ENCODE assay signal across 19 cellular contexts in genomic region chr17:34161600-34161999, GRCh38.
DNase-seq lines count a peak whose midpoint lies in the region; ATAC-seq, FAIRE-seq and TF ChIP-seq lines count a peak whose summit lies in the region.
"Had no signal": no experiment of that assay in that cellular context is flagged by ENCODE, and none has a peak within 500 bp of the region (broad histone marks: within the 10 kb centered on the region; RNA-seq: fewer than 3 reads in every experiment).

No MANE protein-coding gene starts in this region.

- H3K27ac ChIP-seq in A549 (no peak overlapping the region), H1 (ENCODE audit: low read depth, low read length) (no peak overlapping the region), suprapubic skin (no peak overlapping the region)
- H3K27ac ChIP-seq: C4-2B, GM23248 had no signal

- no peaks in the 10 kb centered on the region for H3K79me2 ChIP-seq in H1 (ENCODE audit: control insufficient read depth in 1 of 2, insufficient read depth in 2 of 2, low read length in 2 of 2)

- H3K4me1 ChIP-seq in A549 (no peaks in the 10 kb centered on the region), H1 (replicated peaks in 1 of 4; ENCODE audit: control insufficient read depth in 3 of 4, insufficient read depth in 4 of 4, low read length in 3 of 4) (peaks cover 5 to 13% (median 5%) of the 10 kb centered on the region in 4 experiments; a peak in 6 of 7 replicates), suprapubic skin (peaks cover 3% of the 10 kb centered on the region)
- H3K4me1 ChIP-seq: Caco-2 had no signal

- no peak overlapping the region for H3K14ac ChIP-seq in H1 (ENCODE audit: insufficient read length)

- no peak overlapping the region for H3K23ac ChIP-seq in H1 (ENCODE audit: insufficient read length)

- no peak overlapping the region for H2BK12ac ChIP-seq in H1 (ENCODE audit: low read depth, low read length)

- WGBS in A549 (ENCODE audit: missing lambda C conversion rate): 47% methylated on average over 4 of the region's 4 CpGs
- 94% methylated on average over 4 of the region's 4 CpGs; no CpG with 5 or more reads in 1 of the 2 experiments for WGBS in H1 (ENCODE audit: extremely low coverage in 1 of 2, insufficient coverage in 1 of 2, insufficient read length in 1 of 2, insufficient replicate concordance in 2 of 2, low coverage in 1 of 2, low lambda C conversion rate in 2 of 2, missing lambda C conversion rate in 1 of 2), 2 experiments
- 37% methylated on average over 4 of the region's 4 CpGs for WGBS in suprapubic skin

- no peak for TF ChIP-seq CTCF in A549 (IDR thresholded peaks at IDR 0.05)
- no peak for TF ChIP-seq CTCF in H1 (IDR thresholded peaks at IDR 0.05; ENCODE audit: control extremely low read depth in 1 of 3, insufficient read depth in 1 of 3, low read depth in 1 of 3, low read length in 3 of 3)
- no peak for TF ChIP-seq CTCF in suprapubic skin (IDR thresholded peaks at IDR 0.05)

- POLR2A ChIA-PET in A549 (lab: Yijun Ruan, JAX) (no interaction called here), H1 (lab: Charles Lee; ENCODE audit: partially characterized antibody) (interaction anchor here (2.4 kb wide), 1 partner anchor 10 kb away, joined by 6 read pairs; no protein-coding TSS in a partner anchor)

- no peak overlapping the region for H2BK120ac ChIP-seq in H1 (replicated peaks; ENCODE audit: low read depth, low read length)

- TF ChIP-seq EP300 in A549 (IDR thresholded peaks at IDR 0.05) (no peak), H1 (IDR thresholded peaks at IDR 0.05; ENCODE audit: borderline replicate concordance in 1 of 2, low read depth in 2 of 2, low read length in 2 of 2) (no peak), suprapubic skin (IDR thresholded peaks at IDR 0.05) (no peak)

- H2AK5ac ChIP-seq in H1 (ENCODE audit: low read depth, low read length): no peak overlapping the region

- no peaks in the 10 kb centered on the region for H3K9me3 ChIP-seq in A549
- no peaks in the 10 kb centered on the region for H3K9me3 ChIP-seq in H1 (ENCODE audit: insufficient read depth in 2 of 2, low read depth in 1 of 2, low read length in 1 of 2)
- no peaks in the 10 kb centered on the region for H3K9me3 ChIP-seq in suprapubic skin
- H3K9me3 ChIP-seq: Caco-2 had no signal

- H3K27me3 ChIP-seq in H1 (replicated peaks in 1 of 4; ENCODE audit: control insufficient read depth in 3 of 4, extremely low read depth in 1 of 4, insufficient read depth in 3 of 4, low read length in 3 of 4) (no peaks in the 10 kb centered on the region), suprapubic skin (peaks cover 83% of the 10 kb centered on the region)

- no peak overlapping the region for H4K8ac ChIP-seq in H1 (ENCODE audit: extremely low read depth, insufficient read depth, low read length)

- no peak overlapping the region for H2AFZ ChIP-seq in H1 (ENCODE audit: low read length)
- H2AFZ ChIP-seq: GM23248 had no signal

- TF ChIP-seq RAD21 in A549 (conservative IDR thresholded peaks at IDR 0.05 in 1 of 2, IDR thresholded peaks at IDR 0.05 in 1 of 2) (no peak), H1 (IDR thresholded peaks at IDR 0.05 in 1 of 2, conservative IDR thresholded peaks at IDR 0.05 in 1 of 2; ENCODE audit: low read depth in 2 of 2, low read length in 2 of 2) (no peak)

- H4K20me1 ChIP-seq in H1 (replicated peaks in 1 of 2; ENCODE audit: control insufficient read depth in 1 of 2, insufficient read depth in 2 of 2, low read length in 2 of 2): no peaks in the 10 kb centered on the region

- H3K4ac ChIP-seq in H1 (replicated peaks; ENCODE audit: insufficient read length, low read depth, low read length): no peak overlapping the region

- H3K18ac ChIP-seq in H1 (ENCODE audit: extremely low read depth, low read length): no peak overlapping the region

- ATAC-seq in A549: no peak
- ATAC-seq: HCT116 had no signal

- H2BK15ac ChIP-seq in H1 (ENCODE audit: low read length): no peak overlapping the region

- H3K4me3 ChIP-seq in A549 (no peak overlapping the region), H1 (ENCODE audit: extremely low read depth in 1 of 4, insufficient read depth in 2 of 4, low read depth in 3 of 4, low read length in 4 of 4) (no peak overlapping the region), suprapubic skin (no peak overlapping the region)
- H3K4me3 ChIP-seq: GM23248 had no signal

- H2BK20ac ChIP-seq in H1 (ENCODE audit: low read length): no peak overlapping the region

- no peak overlapping the region for H3K4me2 ChIP-seq in A549
- H3K4me2 ChIP-seq in H1 (ENCODE audit: insufficient read depth in 1 of 2, low read depth in 2 of 2, low read length in 2 of 2): no peak overlapping the region

- no peak for TF ChIP-seq POLR2A in A549 (IDR thresholded peaks at IDR 0.05; ENCODE audit: low read length)
- TF ChIP-seq POLR2A in H1 (IDR thresholded peaks at IDR 0.05; ENCODE audit: control extremely low read depth in 1 of 2, low read depth in 2 of 2, low read length in 2 of 2): no peak
- TF ChIP-seq POLR2A in suprapubic skin (IDR thresholded peaks at IDR 0.05): no peak

- CTCF ChIA-PET in A549 (lab: Yijun Ruan, JAX) (interaction anchor here (1.5 to 2.9 kb wide), 3 partner anchors 10 to 200 kb away, joined by 4 to 18 read pairs (median 6); no protein-coding TSS in a partner anchor), H1 (lab: Charles Lee; ENCODE audit: partially characterized antibody) (interaction anchor here (0.6 to 9.8 kb wide), 11 partner anchors 9 to 382 kb away, joined by 3 to 91 read pairs (median 5); partner anchors contain the start of gene CCL1)

- H3K56ac ChIP-seq in H1 (replicated peaks; ENCODE audit: insufficient read length, low read depth, low read length): no peak overlapping the region

- no peak overlapping the region for H2BK5ac ChIP-seq in H1 (ENCODE audit: low read depth, low read length)

- DNase-seq in A549 (ENCODE audit: low read depth in 1 of 2, low spot score in 1 of 2) (no peak), NCI-H82 (lab: John Stamatoyannopoulos, UW) (peak; percentile 93), H1 (ENCODE audit: low read depth in 1 of 2, low spot score in 2 of 2) (no peak), left kidney (ENCODE audit: low read depth, low spot score) (peak; percentile 37), suprapubic skin (ENCODE audit: low spot score in 2 of 2) (no peak), mesenteric fat pad (ENCODE audit: low spot score) (no peak), Ammon's horn (ENCODE audit: low spot score) (no peak)
- DNase-seq: 8988T; Caco-2; CD4-positive, alpha-beta T cell; GM23248; HFFc6 had no signal

- H3K79me1 ChIP-seq in H1 (ENCODE audit: low read depth, low read length): peaks cover 2% of the 10 kb centered on the region; the same call in 1 of the 2 replicates

- no peak for FAIRE-seq in A549 (lab: Jason Lieb, UNC)
- FAIRE-seq in H1 (lab: Jason Lieb, UNC): no peak
- FAIRE-seq: D721Med, G401.6, GM12891, H54, HTR-8/SVneo had no signal

- H3K23me2 ChIP-seq in H1 (ENCODE audit: low read depth, low read length): peaks cover 5% of the 10 kb centered on the region

- no peak overlapping the region for H4K91ac ChIP-seq in H1 (replicated peaks; ENCODE audit: insufficient read length, low read length)

- no peak overlapping the region for H4K5ac ChIP-seq in H1 (ENCODE audit: insufficient read length, low read depth, low read length)

- H3K36me3 ChIP-seq in H1 (ENCODE audit: control insufficient read depth in 2 of 4, insufficient read depth in 4 of 4, low read length in 3 of 4): no peaks in the 10 kb centered on the region
- no peaks in the 10 kb centered on the region for H3K36me3 ChIP-seq in suprapubic skin

- H3K9ac ChIP-seq in H1 (replicated peaks in 1 of 4; ENCODE audit: extremely low read depth in 1 of 4, low read depth in 3 of 4, low read length in 3 of 4): no peak overlapping the region
- H3K9ac ChIP-seq: GM23248 had no signal

TF ChIP-seq in A549, 52 proteins besides CTCF, POLR2A, EP300 and RAD21:
- peak; percentile 95 for TF ChIP-seq MAFK (IDR thresholded peaks at IDR 0.05; ENCODE audit: partially characterized antibody)
- TF ChIP-seq, protein P1, sequence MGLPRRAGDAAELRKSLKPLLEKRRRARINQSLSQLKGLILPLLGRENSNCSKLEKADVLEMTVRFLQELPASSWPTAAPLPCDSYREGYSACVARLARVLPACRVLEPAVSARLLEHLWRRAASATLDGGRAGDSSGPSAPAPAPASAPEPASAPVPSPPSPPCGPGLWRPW (IDR thresholded peaks at IDR 0.05): no peak
- TF ChIP-seq KDM5A (IDR thresholded peaks at IDR 0.05): no peak
- no peak for TF ChIP-seq ZC3H11A (IDR thresholded peaks at IDR 0.05)
TF ChIP-seq in A549: peak in this region for 1.

TF ChIP-seq in H1, 55 proteins besides CTCF, POLR2A, EP300 and RAD21:
- no peak for TF ChIP-seq YY1 (IDR thresholded peaks at IDR 0.05; ENCODE audit: low read depth, low read length)
- TF ChIP-seq SP2 (IDR thresholded peaks at IDR 0.05; ENCODE audit: low read length): no peak
- peak; percentile 89 for TF ChIP-seq MAFK (IDR thresholded peaks at IDR 0.05; ENCODE audit: low read depth, low read length)
- TF ChIP-seq TEAD4 (IDR thresholded peaks at IDR 0.05; ENCODE audit: low read depth, low read length): no peak
- TF ChIP-seq RBBP5 (IDR thresholded peaks at IDR 0.05; ENCODE audit: borderline replicate concordance, low read depth, low read length): no peak
- peak; percentile 82 for TF ChIP-seq BACH1 (IDR thresholded peaks at IDR 0.05; ENCODE audit: low read length)
- TF ChIP-seq CEBPB (IDR thresholded peaks at IDR 0.05; ENCODE audit: low read depth, low read length): no peak
- no peak for TF ChIP-seq JUN (IDR thresholded peaks at IDR 0.05; ENCODE audit: low read depth, low read length)
- TF ChIP-seq CTBP2 (IDR thresholded peaks at IDR 0.05; ENCODE audit: borderline replicate concordance, insufficient read depth, insufficient read length, low read length): no peak
- no peak for TF ChIP-seq RXRA (IDR thresholded peaks at IDR 0.05; ENCODE audit: insufficient read depth, low read depth, low read length)
- no peak for TF ChIP-seq CHD1 (IDR thresholded peaks at IDR 0.05; ENCODE audit: low read depth, low read length)
- TF ChIP-seq ZNF274 (IDR thresholded peaks at IDR 0.05; ENCODE audit: borderline replicate concordance, extremely low read depth, low read length): no peak

Comparison
In these comparisons a context has a peak if more than half of its experiments do, and no peak if none do; other contexts are left out.
1. DNase-seq: peak in NCI-H82 (single experiment) and left kidney (single experiment); none in A549 (0 of 2), H1 (0 of 2), suprapubic skin (0 of 2), mesenteric fat pad (single experiment) and Ammon's horn (single experiment).
2. Of the 18 proteins assayed by ChIP-seq in both H1 and A549: peak only in H1: none; only in A549: none; in both: MAFK; in neither: 17.